Comparison of ENCODE assay signal across 2 cellular contexts in the genomic region with DNA sequence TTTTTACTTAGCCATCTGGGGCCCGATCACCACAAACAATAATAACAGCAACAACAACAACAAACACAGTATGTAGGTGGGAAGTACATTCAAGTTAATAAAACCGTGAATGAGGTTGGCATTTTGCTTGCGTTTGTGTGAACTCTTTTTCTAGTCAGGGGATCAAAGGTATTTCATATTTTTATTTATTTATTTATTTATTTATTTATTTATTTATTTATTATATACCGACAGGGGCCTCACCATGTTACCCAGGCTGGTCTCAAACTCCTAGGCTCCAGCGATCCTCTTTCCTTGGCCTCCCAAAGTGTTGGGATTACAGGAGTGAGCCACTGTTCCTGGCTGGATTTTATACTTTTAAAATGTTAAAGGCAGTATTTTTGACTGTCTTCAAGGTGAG.
A peak's percentile ranks its signal among the peaks of the same experiment; 100 is the strongest.
TF ChIP-seq lines count a peak whose summit lies in the region.

No MANE protein-coding gene starts in this region.

TF ChIP-seq in A549, 52 proteins besides CTCF, POLR2A, EP300 and RAD21 (continued from another document):
- TF ChIP-seq, protein P1, sequence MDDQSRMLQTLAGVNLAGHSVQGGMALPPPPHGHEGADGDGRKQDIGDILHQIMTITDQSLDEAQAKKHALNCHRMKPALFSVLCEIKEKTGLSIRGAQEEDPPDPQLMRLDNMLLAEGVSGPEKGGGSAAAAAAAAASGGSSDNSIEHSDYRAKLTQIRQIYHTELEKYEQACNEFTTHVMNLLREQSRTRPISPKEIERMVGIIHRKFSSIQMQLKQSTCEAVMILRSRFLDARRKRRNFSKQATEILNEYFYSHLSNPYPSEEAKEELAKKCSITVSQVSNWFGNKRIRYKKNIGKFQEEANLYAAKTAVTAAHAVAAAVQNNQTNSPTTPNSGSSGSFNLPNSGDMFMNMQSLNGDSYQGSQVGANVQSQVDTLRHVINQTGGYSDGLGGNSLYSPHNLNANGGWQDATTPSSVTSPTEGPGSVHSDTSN (IDR thresholded peaks at IDR 0.05), result no peak
- TF ChIP-seq ZSCAN20 (CRISPR knock-in tag; IDR thresholded peaks at IDR 0.05) (no peak), CHD2 (IDR thresholded peaks at IDR 0.05; ENCODE audit: low read length, partially characterized antibody) (no peak), TP53 (CRISPR knock-in tag; IDR thresholded peaks at IDR 0.05) (no peak), SMC3 (IDR thresholded peaks at IDR 0.05) (no peak)
TF ChIP-seq in A549: peak in this region for 1.

TF ChIP-seq in HEK293, 187 proteins besides CTCF, POLR2A, EP300 and RAD21:
- TF ChIP-seq, protein P2, sequence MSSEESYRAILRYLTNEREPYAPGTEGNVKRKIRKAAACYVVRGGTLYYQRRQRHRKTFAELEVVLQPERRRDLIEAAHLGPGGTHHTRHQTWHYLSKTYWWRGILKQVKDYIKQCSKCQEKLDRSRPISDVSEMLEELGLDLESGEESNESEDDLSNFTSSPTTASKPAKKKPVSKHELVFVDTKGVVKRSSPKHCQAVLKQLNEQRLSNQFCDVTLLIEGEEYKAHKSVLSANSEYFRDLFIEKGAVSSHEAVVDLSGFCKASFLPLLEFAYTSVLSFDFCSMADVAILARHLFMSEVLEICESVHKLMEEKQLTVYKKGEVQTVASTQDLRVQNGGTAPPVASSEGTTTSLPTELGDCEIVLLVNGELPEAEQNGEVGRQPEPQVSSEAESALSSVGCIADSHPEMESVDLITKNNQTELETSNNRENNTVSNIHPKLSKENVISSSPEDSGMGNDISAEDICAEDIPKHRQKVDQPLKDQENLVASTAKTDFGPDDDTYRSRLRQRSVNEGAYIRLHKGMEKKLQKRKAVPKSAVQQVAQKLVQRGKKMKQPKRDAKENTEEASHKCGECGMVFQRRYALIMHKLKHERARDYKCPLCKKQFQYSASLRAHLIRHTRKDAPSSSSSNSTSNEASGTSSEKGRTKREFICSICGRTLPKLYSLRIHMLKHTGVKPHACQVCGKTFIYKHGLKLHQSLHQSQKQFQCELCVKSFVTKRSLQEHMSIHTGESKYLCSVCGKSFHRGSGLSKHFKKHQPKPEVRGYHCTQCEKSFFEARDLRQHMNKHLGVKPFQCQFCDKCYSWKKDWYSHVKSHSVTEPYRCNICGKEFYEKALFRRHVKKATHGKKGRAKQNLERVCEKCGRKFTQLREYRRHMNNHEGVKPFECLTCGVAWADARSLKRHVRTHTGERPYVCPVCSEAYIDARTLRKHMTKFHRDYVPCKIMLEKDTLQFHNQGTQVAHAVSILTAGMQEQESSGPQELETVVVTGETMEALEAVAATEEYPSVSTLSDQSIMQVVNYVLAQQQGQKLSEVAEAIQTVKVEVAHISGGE (tag by site-specific recombination; conservative IDR thresholded peaks at IDR 0.05; ENCODE audit: low read depth), result 0 out of 2 replicates have a peak, but pooled peaks have one; percentile 45
- TF ChIP-seq ZNF394 (tag by site-specific recombination; IDR thresholded peaks at IDR 0.05; ENCODE audit: borderline replicate concordance), result peak; percentile 77; the same call in 1 of the 2 replicates
- peak; percentile 47; the same call in 1 of the 2 replicates for TF ChIP-seq ZNF623 (tag by site-specific recombination; IDR thresholded peaks at IDR 0.05)
- peak; percentile 69 for TF ChIP-seq ZNF426 (tag by site-specific recombination; IDR thresholded peaks at IDR 0.05)
- TF ChIP-seq, protein P3, sequence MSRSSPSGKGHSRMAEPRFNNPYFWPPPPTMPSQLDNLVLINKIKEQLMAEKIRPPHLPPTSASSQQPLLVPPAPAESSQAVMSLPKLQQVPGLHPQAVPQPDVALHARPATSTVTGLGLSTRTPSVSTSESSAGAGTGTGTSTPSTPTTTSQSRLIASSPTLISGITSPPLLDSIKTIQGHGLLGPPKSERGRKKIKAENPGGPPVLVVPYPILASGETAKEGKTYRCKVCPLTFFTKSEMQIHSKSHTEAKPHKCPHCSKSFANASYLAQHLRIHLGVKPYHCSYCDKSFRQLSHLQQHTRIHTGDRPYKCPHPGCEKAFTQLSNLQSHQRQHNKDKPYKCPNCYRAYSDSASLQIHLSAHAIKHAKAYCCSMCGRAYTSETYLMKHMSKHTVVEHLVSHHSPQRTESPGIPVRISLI (tag by site-specific recombination; IDR thresholded peaks at IDR 0.05), result no peak
- TF ChIP-seq ZNF555 (tag by site-specific recombination; conservative IDR thresholded peaks at IDR 0.05), result peak; percentile 61
- 0 out of 2 replicates have a peak, but pooled peaks have one; percentile 33 for TF ChIP-seq ZNF140 (tag by site-specific recombination; IDR thresholded peaks at IDR 0.05)
- TF ChIP-seq ZNF112 (tag by site-specific recombination; IDR thresholded peaks at IDR 0.05), result no peak
- TF ChIP-seq, protein P4, sequence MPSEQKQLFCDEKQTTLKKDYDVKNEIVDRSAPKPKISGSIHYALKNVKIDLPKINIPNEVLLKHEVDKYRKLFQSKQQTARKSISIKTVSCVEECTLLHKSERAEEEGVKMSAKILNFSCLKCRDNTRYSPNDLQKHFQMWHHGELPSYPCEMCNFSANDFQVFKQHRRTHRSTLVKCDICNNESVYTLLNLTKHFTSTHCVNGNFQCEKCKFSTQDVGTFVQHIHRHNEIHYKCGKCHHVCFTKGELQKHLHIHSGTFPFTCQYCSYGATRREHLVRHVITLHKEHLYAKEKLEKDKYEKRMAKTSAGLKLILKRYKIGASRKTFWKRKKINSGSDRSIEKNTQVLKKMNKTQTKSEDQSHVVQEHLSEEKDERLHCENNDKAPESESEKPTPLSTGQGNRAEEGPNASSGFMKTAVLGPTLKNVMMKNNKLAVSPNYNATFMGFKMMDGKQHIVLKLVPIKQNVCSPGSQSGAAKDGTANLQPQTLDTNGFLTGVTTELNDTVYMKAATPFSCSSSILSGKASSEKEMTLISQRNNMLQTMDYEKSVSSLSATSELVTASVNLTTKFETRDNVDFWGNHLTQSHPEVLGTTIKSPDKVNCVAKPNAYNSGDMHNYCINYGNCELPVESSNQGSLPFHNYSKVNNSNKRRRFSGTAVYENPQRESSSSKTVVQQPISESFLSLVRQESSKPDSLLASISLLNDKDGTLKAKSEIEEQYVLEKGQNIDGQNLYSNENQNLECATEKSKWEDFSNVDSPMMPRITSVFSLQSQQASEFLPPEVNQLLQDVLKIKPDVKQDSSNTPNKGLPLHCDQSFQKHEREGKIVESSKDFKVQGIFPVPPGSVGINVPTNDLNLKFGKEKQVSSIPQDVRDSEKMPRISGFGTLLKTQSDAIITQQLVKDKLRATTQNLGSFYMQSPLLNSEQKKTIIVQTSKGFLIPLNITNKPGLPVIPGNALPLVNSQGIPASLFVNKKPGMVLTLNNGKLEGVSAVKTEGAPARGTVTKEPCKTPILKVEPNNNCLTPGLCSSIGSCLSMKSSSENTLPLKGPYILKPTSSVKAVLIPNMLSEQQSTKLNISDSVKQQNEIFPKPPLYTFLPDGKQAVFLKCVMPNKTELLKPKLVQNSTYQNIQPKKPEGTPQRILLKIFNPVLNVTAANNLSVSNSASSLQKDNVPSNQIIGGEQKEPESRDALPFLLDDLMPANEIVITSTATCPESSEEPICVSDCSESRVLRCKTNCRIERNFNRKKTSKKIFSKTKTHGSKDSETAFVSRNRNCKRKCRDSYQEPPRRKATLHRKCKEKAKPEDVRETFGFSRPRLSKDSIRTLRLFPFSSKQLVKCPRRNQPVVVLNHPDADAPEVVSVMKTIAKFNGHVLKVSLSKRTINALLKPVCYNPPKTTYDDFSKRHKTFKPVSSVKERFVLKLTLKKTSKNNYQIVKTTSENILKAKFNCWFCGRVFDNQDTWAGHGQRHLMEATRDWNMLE (tag by site-specific recombination; conservative IDR thresholded peaks at IDR 0.05; ENCODE audit: low read depth), result peak; percentile 73
- TF ChIP-seq ZNF560 (tag by site-specific recombination; IDR thresholded peaks at IDR 0.05; ENCODE audit: borderline replicate concordance), result peak; percentile 52; the same call in 1 of the 2 replicates
- no peak for TF ChIP-seq HOXC10 (CRISPR knock-in tag; IDR thresholded peaks at IDR 0.05)
- TF ChIP-seq, protein P5, sequence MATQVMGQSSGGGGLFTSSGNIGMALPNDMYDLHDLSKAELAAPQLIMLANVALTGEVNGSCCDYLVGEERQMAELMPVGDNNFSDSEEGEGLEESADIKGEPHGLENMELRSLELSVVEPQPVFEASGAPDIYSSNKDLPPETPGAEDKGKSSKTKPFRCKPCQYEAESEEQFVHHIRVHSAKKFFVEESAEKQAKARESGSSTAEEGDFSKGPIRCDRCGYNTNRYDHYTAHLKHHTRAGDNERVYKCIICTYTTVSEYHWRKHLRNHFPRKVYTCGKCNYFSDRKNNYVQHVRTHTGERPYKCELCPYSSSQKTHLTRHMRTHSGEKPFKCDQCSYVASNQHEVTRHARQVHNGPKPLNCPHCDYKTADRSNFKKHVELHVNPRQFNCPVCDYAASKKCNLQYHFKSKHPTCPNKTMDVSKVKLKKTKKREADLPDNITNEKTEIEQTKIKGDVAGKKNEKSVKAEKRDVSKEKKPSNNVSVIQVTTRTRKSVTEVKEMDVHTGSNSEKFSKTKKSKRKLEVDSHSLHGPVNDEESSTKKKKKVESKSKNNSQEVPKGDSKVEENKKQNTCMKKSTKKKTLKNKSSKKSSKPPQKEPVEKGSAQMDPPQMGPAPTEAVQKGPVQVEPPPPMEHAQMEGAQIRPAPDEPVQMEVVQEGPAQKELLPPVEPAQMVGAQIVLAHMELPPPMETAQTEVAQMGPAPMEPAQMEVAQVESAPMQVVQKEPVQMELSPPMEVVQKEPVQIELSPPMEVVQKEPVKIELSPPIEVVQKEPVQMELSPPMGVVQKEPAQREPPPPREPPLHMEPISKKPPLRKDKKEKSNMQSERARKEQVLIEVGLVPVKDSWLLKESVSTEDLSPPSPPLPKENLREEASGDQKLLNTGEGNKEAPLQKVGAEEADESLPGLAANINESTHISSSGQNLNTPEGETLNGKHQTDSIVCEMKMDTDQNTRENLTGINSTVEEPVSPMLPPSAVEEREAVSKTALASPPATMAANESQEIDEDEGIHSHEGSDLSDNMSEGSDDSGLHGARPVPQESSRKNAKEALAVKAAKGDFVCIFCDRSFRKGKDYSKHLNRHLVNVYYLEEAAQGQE (tag by site-specific recombination; IDR thresholded peaks at IDR 0.05), result 0 out of 2 replicates have a peak, but pooled peaks have one; percentile 25
- peak; percentile 31; the same call in 1 of the 2 replicates for TF ChIP-seq ZBTB8A (tag by site-specific recombination; IDR thresholded peaks at IDR 0.05)
